19 cellular contexts compared by ENCODE assay signal in the genomic region with DNA sequence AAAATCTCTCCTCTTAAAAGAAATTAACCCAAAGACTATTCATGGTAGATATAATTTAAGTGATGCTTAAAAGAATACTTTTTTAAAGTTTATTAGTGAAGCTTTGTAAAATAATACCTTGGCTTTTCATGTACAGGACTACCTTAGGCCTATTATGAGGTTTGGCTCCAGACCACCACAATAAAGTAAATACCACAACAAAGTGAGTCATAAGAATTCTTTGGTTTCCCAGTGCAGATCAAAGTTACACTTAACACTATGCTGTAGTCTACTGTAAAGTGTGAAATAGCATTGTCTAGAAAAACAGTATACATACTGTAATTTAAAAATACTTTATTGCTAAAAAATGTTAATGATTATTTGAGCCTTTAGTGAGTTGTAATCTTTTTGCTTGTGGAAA. TPM values are rescaled to one million over a fixed set of nuclear protein-coding genes. Genes with fewer than 3 reads are reported as not detected.
DNase-seq lines count a peak whose midpoint lies in the region; ATAC-seq and TF ChIP-seq lines count a peak whose summit lies in the region.
"Had no signal": no experiment of that assay in that cellular context is flagged by ENCODE, and none has a peak within 500 bp of the region (broad histone marks: within the 10 kb centered on the region; RNA-seq: fewer than 3 reads in every experiment).

No MANE protein-coding gene starts in this region.

- no peaks in the 10 kb centered on the region for H3K27me3 ChIP-seq in HAP-1 (ENCODE audit: low read depth)
- H3K27me3 ChIP-seq: brain microvascular endothelial cell, tibial artery had no signal

- H3K9me3 ChIP-seq in T-helper 17 cell (ENCODE audit: control insufficient read depth, low read length, poor library complexity, severe bottlenecking) (no peaks in the 10 kb centered on the region), HAP-1 (no peaks in the 10 kb centered on the region)
- H3K9me3 ChIP-seq: tibial artery had no signal

- intact Hi-C loops in posterior vena cava (cut with DNase I): no loop called here

- H3K36me3 ChIP-seq in HAP-1 (replicated peaks): peaks cover 91% of the 10 kb centered on the region

- no peaks in the 10 kb centered on the region for H3K27me3 Mint-ChIP-seq in activated naive CD8-positive, alpha-beta T cell treated with anti-CD3 and anti-CD28 coated beads, Interleukin-2, amount 10 ng/mL, durations not matched to agents 7 days and 5 days
- no peaks in the 10 kb centered on the region for H3K27me3 Mint-ChIP-seq in activated naive CD8-positive, alpha-beta T cell treated with anti-CD3 and anti-CD28 coated beads, Interleukin-2, amount 50 U/mL, for 24 hours
- H3K27me3 Mint-ChIP-seq in T-helper 17 cell: no peaks in the 10 kb centered on the region
- H3K27me3 Mint-ChIP-seq: stimulated activated memory B cell treated with anti-CD40 and anti-IgM and Interleukin-4, amounts not matched to agents 10 μg/mL and 1 μg/mL and 100 μg/mL, for 72 hours had no signal

- H3K27ac Mint-ChIP-seq in activated naive CD8-positive, alpha-beta T cell treated with anti-CD3 and anti-CD28 coated beads, Interleukin-2, amount 10 ng/mL, durations not matched to agents 7 days and 5 days: no peak overlapping the region
- no peak overlapping the region for H3K27ac Mint-ChIP-seq in activated naive CD8-positive, alpha-beta T cell treated with anti-CD3 and anti-CD28 coated beads, Interleukin-2, amount 50 U/mL, for 24 hours
- H3K27ac Mint-ChIP-seq in T-helper 17 cell: no peak overlapping the region
- H3K27ac Mint-ChIP-seq: nephron progenitor cell; stimulated activated memory B cell treated with anti-CD40 and anti-IgM and Interleukin-4, amounts not matched to agents 10 μg/mL and 1 μg/mL and 100 μg/mL, for 72 hours had no signal

- no peak overlapping the region for H3K4me3 Mint-ChIP-seq in activated naive CD8-positive, alpha-beta T cell treated with anti-CD3 and anti-CD28 coated beads, Interleukin-2, amount 10 ng/mL, durations not matched to agents 7 days and 5 days
- no peak overlapping the region for H3K4me3 Mint-ChIP-seq in activated naive CD8-positive, alpha-beta T cell treated with anti-CD3 and anti-CD28 coated beads, Interleukin-2, amount 50 U/mL, for 24 hours
- no peak overlapping the region for H3K4me3 Mint-ChIP-seq in T-helper 17 cell
- H3K4me3 Mint-ChIP-seq: nephron progenitor cell; stimulated activated memory B cell treated with anti-CD40 and anti-IgM and Interleukin-4, amounts not matched to agents 10 μg/mL and 1 μg/mL and 100 μg/mL, for 72 hours had no signal

- no peaks in the 10 kb centered on the region for H3K4me1 ChIP-seq in HAP-1

- peak; percentile 72 for ATAC-seq in activated naive CD8-positive, alpha-beta T cell treated with anti-CD3 and anti-CD28 coated beads, Interleukin-2, amount 10 ng/mL, durations not matched to agents 7 days and 5 days (ENCODE audit: low read depth)
- no peak for ATAC-seq in activated naive CD8-positive, alpha-beta T cell treated with anti-CD3 and anti-CD28 coated beads, Interleukin-2, amount 50 U/mL, for 24 hours
- ATAC-seq in T-helper 17 cell: peak; percentile 87
- ATAC-seq: A549; esophagus mucosa; stimulated activated memory B cell treated with anti-CD40 and anti-IgM and Interleukin-4, amounts not matched to agents 10 μg/mL and 1 μg/mL and 100 μg/mL, for 72 hours had no signal

- peaks cover 49% of the 10 kb centered on the region for H3K36me3 Mint-ChIP-seq in activated naive CD8-positive, alpha-beta T cell treated with anti-CD3 and anti-CD28 coated beads, Interleukin-2, amount 10 ng/mL, durations not matched to agents 7 days and 5 days
- peaks cover 80% of the 10 kb centered on the region for H3K36me3 Mint-ChIP-seq in activated naive CD8-positive, alpha-beta T cell treated with anti-CD3 and anti-CD28 coated beads, Interleukin-2, amount 50 U/mL, for 24 hours (ENCODE audit: low read depth)
- peaks cover 2% of the 10 kb centered on the region for H3K36me3 Mint-ChIP-seq in T-helper 17 cell (ENCODE audit: low read depth)

- H3K4me1 Mint-ChIP-seq in activated naive CD8-positive, alpha-beta T cell treated with anti-CD3 and anti-CD28 coated beads, Interleukin-2, amount 10 ng/mL, durations not matched to agents 7 days and 5 days: peaks cover 19% of the 10 kb centered on the region
- H3K4me1 Mint-ChIP-seq in activated naive CD8-positive, alpha-beta T cell treated with anti-CD3 and anti-CD28 coated beads, Interleukin-2, amount 50 U/mL, for 24 hours: peaks cover 28% of the 10 kb centered on the region
- H3K4me1 Mint-ChIP-seq in T-helper 17 cell: peaks cover 16% of the 10 kb centered on the region

- DNase-seq in activated naive CD8-positive, alpha-beta T cell treated with anti-CD3 and anti-CD28 coated beads, Interleukin-2, amount 10 ng/mL, durations not matched to agents 7 days and 5 days: no peak
- no peak for DNase-seq in activated naive CD8-positive, alpha-beta T cell treated with anti-CD3 and anti-CD28 coated beads, Interleukin-2, amount 50 U/mL, for 24 hours
- DNase-seq in T-helper 17 cell (no peak), fibroblast of mammary gland (ENCODE audit: low read depth) (peak; percentile 41), HAP-1 (ENCODE audit: low spot score in 2 of 2) (no peak), posterior vena cava (ENCODE audit: low spot score) (no peak), NCI-H1694 treated with DMSO at 0.1 percent for 48 hours (lab: John Stamatoyannopoulos, UW) (no peak), DMS79 (lab: John Stamatoyannopoulos, UW) (no peak)
- DNase-seq: activated naive CD4-positive, alpha-beta T cell; brain microvascular endothelial cell; DMS153; NCI-H1930; NCI-H446; nephron progenitor cell; SHP77 treated with DMSO at 0.1 percent for 48 hours; tibial artery had no signal

- H3K9me3 Mint-ChIP-seq in activated naive CD8-positive, alpha-beta T cell treated with anti-CD3 and anti-CD28 coated beads, Interleukin-2, amount 10 ng/mL, durations not matched to agents 7 days and 5 days: no peaks in the 10 kb centered on the region
- no peaks in the 10 kb centered on the region for H3K9me3 Mint-ChIP-seq in activated naive CD8-positive, alpha-beta T cell treated with anti-CD3 and anti-CD28 coated beads, Interleukin-2, amount 50 U/mL, for 24 hours

- TF ChIP-seq CTCF in fibroblast of mammary gland (conservative IDR thresholded peaks at IDR 0.05; ENCODE audit: control insufficient read depth, insufficient read depth, low read depth, low read length): no peak

- in situ Hi-C loops in HAP-1 (cut with MboI; ENCODE audit: low sequenced_read_pairs): no loop called here

- POLR2A ChIA-PET in activated naive CD8-positive, alpha-beta T cell treated with anti-CD3 and anti-CD28 coated beads, Interleukin-2, amount 10 ng/mL, durations not matched to agents 7 days and 5 days (lab: Charles Lee): no interaction called here

- H3K4me3 ChIP-seq in fibroblast of mammary gland (ENCODE audit: control insufficient read depth, low read depth, low read length): no peak overlapping the region
- H3K4me3 ChIP-seq in HAP-1: no peak overlapping the region
- H3K4me3 ChIP-seq: A549, tibial artery had no signal

RNA-seq across cellular contexts. Expression of gene CLTC, which starts 31.7 kb away (rescaled TPM):
- total RNA-seq in activated naive CD8-positive, alpha-beta T cell treated with anti-CD3 and anti-CD28 coated beads, Interleukin-2, amount 10 ng/mL, durations not matched to agents 7 days and 5 days: 100 to 1,000 TPM; 115 to 117 TPM
- total RNA-seq in T-helper 17 cell: 10 to 100 TPM; 87.7 to 89.3 TPM
- total RNA-seq in posterior vena cava: 100 to 1,000 TPM; 250 to 254 TPM

RNA-seq across cellular contexts. Expression of gene PTRH2, which starts 55.9 kb away (rescaled TPM):
- total RNA-seq in activated naive CD8-positive, alpha-beta T cell treated with anti-CD3 and anti-CD28 coated beads, Interleukin-2, amount 10 ng/mL, durations not matched to agents 7 days and 5 days: 10 to 100 TPM; 16.2 to 17.3 TPM
- total RNA-seq in T-helper 17 cell (1 to 10 TPM; 6.9 to 9.0 TPM), posterior vena cava (10 to 100 TPM; 13.0 to 17.4 TPM)

RNA-seq across cellular contexts. Expression of gene VMP1, which starts 56.1 kb away (rescaled TPM):
- 100 to 1,000 TPM; 114 to 116 TPM for total RNA-seq in activated naive CD8-positive, alpha-beta T cell treated with anti-CD3 and anti-CD28 coated beads, Interleukin-2, amount 10 ng/mL, durations not matched to agents 7 days and 5 days
- total RNA-seq in T-helper 17 cell: 100 to 1,000 TPM; 132 to 159 TPM
- total RNA-seq in posterior vena cava: 100 to 1,000 TPM; 259 to 390 TPM
